8 cellular contexts compared by ENCODE assay signal in genomic region chr2:55232863-55233657, GRCh38. TPM values are rescaled to one million over a fixed set of nuclear protein-coding genes. Genes with fewer than 3 reads are reported as not detected.
DNase-seq lines count a peak whose midpoint lies in the region; ATAC-seq and TF ChIP-seq lines count a peak whose summit lies in the region.

No MANE protein-coding gene starts in this region.

- POLR2A ChIA-PET in MCF 10A (lab: Yijun Ruan, JAX): interaction anchor here (0.6 to 1.5 kb wide), 30 partner anchors 9 to 510 kb away, joined by 3 to 20 read pairs (median 4); partner anchors contain the start of genes CCDC88A, CFAP36, EML6 and MTIF2

- CTCF ChIA-PET in MCF 10A (lab: Yijun Ruan, JAX): interaction anchor here (0.5 to 0.7 kb wide), 2 partner anchors 12 to 184 kb away, joined by 3 read pairs; no protein-coding TSS in a partner anchor

- peaks cover 38% of the 10 kb centered on the region for H3K4me1 Mint-ChIP-seq in T-helper 2 cell treated with Interferon-gamma antibody and Interleukin-4, amounts not matched to agents 5 μg/mL and 100 μg/mL, for 36 hours (ENCODE audit: low read depth)
- H3K4me1 Mint-ChIP-seq in MCF 10A (ENCODE audit: insufficient read depth, unreplicated experiment): peaks cover 30% of the 10 kb centered on the region

- peaks cover 54% of the 10 kb centered on the region for H3K36me3 Mint-ChIP-seq in T-helper 2 cell treated with Interferon-gamma antibody and Interleukin-4, amounts not matched to agents 5 μg/mL and 100 μg/mL, for 36 hours (ENCODE audit: low read depth)
- H3K36me3 Mint-ChIP-seq in MCF 10A (ENCODE audit: insufficient read depth, unreplicated experiment): peaks cover 68% of the 10 kb centered on the region

- BruUV-seq in MCF 10A (replicated peaks; lab: Mats Ljungman, UMichigan): TSS peak; percentile 64

- peak overlapping the region; percentile 99 for H3K4me3 Mint-ChIP-seq in T-helper 2 cell treated with Interferon-gamma antibody and Interleukin-4, amounts not matched to agents 5 μg/mL and 100 μg/mL, for 36 hours
- peak overlapping the region; percentile 87 for H3K4me3 Mint-ChIP-seq in MCF 10A (ENCODE audit: unreplicated experiment)

- H3K9me3 Mint-ChIP-seq in T-helper 2 cell treated with Interferon-gamma antibody and Interleukin-4, amounts not matched to agents 5 μg/mL and 100 μg/mL, for 36 hours: no peaks in the 10 kb centered on the region
- H3K9me3 Mint-ChIP-seq in MCF 10A (ENCODE audit: unreplicated experiment): no peaks in the 10 kb centered on the region

- H3K4me3 ChIP-seq in kidney epithelial cell (ENCODE audit: low read depth, low read length): peak overlapping the region; percentile 77

- no peaks in the 10 kb centered on the region for H3K27me3 Mint-ChIP-seq in T-helper 2 cell treated with Interferon-gamma antibody and Interleukin-4, amounts not matched to agents 5 μg/mL and 100 μg/mL, for 36 hours (ENCODE audit: low read depth)
- no peaks in the 10 kb centered on the region for H3K27me3 Mint-ChIP-seq in MCF 10A (ENCODE audit: insufficient read depth, unreplicated experiment)

- intact Hi-C loops in MCF 10A (cut with micrococcal nuclease): loop anchor here (5.0 kb wide), 3 partner anchors 184 to 331 kb away; partner anchors contain the start of gene CCDC88A

- peak overlapping the region; percentile 91 for H3K27ac Mint-ChIP-seq in T-helper 2 cell treated with Interferon-gamma antibody and Interleukin-4, amounts not matched to agents 5 μg/mL and 100 μg/mL, for 36 hours
- H3K27ac Mint-ChIP-seq in MCF 10A (ENCODE audit: low read depth, unreplicated experiment): peak overlapping the region; percentile 96

- no peak for TF ChIP-seq CTCF in MCF 10A (IDR thresholded peaks at IDR 0.05; ENCODE audit: unreplicated experiment)
- no peak for TF ChIP-seq CTCF in kidney epithelial cell (IDR thresholded peaks at IDR 0.05; ENCODE audit: insufficient read depth, low read length, poor library complexity, severe bottlenecking)

- no peaks in the 10 kb centered on the region for H3K27me3 ChIP-seq in kidney epithelial cell (ENCODE audit: control insufficient read depth, insufficient read depth, low read length)

- ATAC-seq in HG03159 (IDR thresholded peaks at IDR 0.05; ENCODE audit: unreplicated experiment): peak; percentile 37

- DNase-seq in DMS79 treated with DMSO at 0.1 percent for 48 hours (lab: John Stamatoyannopoulos, UW): peak; percentile 34
- no peak for DNase-seq in DMS79 (lab: John Stamatoyannopoulos, UW)
- no peak for DNase-seq in T-helper 2 cell treated with Interferon-gamma antibody and Interleukin-4, amounts not matched to agents 5 μg/mL and 100 μg/mL, for 36 hours (ENCODE audit: low spot score)
- peak; percentile 33 for DNase-seq in MCF 10A (ENCODE audit: unreplicated experiment)
- no peak for DNase-seq in kidney epithelial cell (ENCODE audit: low read depth)
- DNase-seq in stimulated activated CD4-positive, alpha-beta T cell treated with anti-CD3 and anti-CD28 coated beads, Interleukin-2, amount 100 ng/mL, for 48 hours: peak; percentile 21 to 40
- DNase-seq in NCI-H446 treated with DMSO at 0.1 percent for 48 hours (lab: John Stamatoyannopoulos, UW): no peak

- peaks cover 1% of the 10 kb centered on the region for H3K36me3 ChIP-seq in kidney epithelial cell (ENCODE audit: control insufficient read depth, insufficient read depth, low read length)

RNA-seq across cellular contexts. Expression of gene RPS27A, which starts 0.6 kb away (rescaled TPM):
- total RNA-seq in MCF 10A (2022): 1,343 and 1,536 TPM in 2 replicates
- total RNA-seq in kidney epithelial cell: 3,043 and 3,295 TPM in 2 replicates

RNA-seq across cellular contexts. Expression of gene CLHC1, which starts 1.0 kb away (rescaled TPM):
- total RNA-seq in MCF 10A (2022) (32.8 and 35.4 TPM in 2 replicates), kidney epithelial cell (5.8 and 16.5 TPM in 2 replicates)

RNA-seq across cellular contexts. Expression of gene MTIF2, which starts 36.0 kb away (rescaled TPM):
- total RNA-seq in MCF 10A (2022): 58.3 and 60.7 TPM in 2 replicates
- total RNA-seq in kidney epithelial cell: 34.8 and 39.9 TPM in 2 replicates

Comparison
In these comparisons a context has a peak if more than half of its experiments do, and no peak if none do; other contexts are left out.
1. DNase-seq: peak in DMS79 treated with DMSO at 0.1 percent for 48 hours (single experiment), MCF 10A (single experiment) and stimulated activated CD4-positive, alpha-beta T cell treated with anti-CD3 and anti-CD28 coated beads, Interleukin-2, amount 100 ng/mL, for 48 hours (2 of 2); none in DMS79 (single experiment), T-helper 2 cell treated with Interferon-gamma antibody and Interleukin-4, amounts not matched to agents 5 μg/mL and 100 μg/mL, for 36 hours (single experiment), kidney epithelial cell (single experiment) and NCI-H446 treated with DMSO at 0.1 percent for 48 hours (single experiment).